Comparison of ENCODE assay signal across 8 cellular contexts in genomic region chr3:13879102-13879945, GRCh38. TPM values are rescaled to one million over a fixed set of nuclear protein-coding genes. Genes with fewer than 3 reads are reported as not detected.
DNase-seq lines count a peak whose midpoint lies in the region; ATAC-seq and TF ChIP-seq lines count a peak whose summit lies in the region.

No MANE protein-coding gene starts in this region.

- peak; percentile 42 for DNase-seq in stimulated activated CD4-positive, alpha-beta T cell treated with anti-CD3 and anti-CD28 coated beads, Interleukin-12 subunit alpha, Interleukin-12 subunit beta, amount 100 ng/mL, for 4 hours
- no peak for DNase-seq in stimulated activated CD4-positive, alpha-beta T cell treated with anti-CD3 and anti-CD28 coated beads, Interleukin-1b, Interleukin-23, amount 100 ng/mL, for 48 hours
- DNase-seq in chondrocyte (ENCODE audit: low spot score) (peak; percentile 92), DMS153 (lab: John Stamatoyannopoulos, UW) (no peak), NCI-H1105 treated with DMSO at 0.1 percent for 48 hours (lab: John Stamatoyannopoulos, UW) (no peak), NCI-H82 treated with DMSO at 0.1 percent for 48 hours (lab: John Stamatoyannopoulos, UW; ENCODE audit: unreplicated experiment) (no peak)

- H3K27ac Mint-ChIP-seq in chondrocyte (ENCODE audit: unreplicated experiment) = no peak overlapping the region

- H3K4me3 ChIP-seq in mononuclear cell (ENCODE audit: low read length) = peak overlapping the region; percentile 35

- H3K9me3 Mint-ChIP-seq in chondrocyte (ENCODE audit: low read depth) = no peaks in the 10 kb centered on the region

- peaks cover 74% of the 10 kb centered on the region for H3K27me3 Mint-ChIP-seq in chondrocyte (ENCODE audit: low read depth)

- peaks cover 23% of the 10 kb centered on the region for H3K4me1 ChIP-seq in mononuclear cell (ENCODE audit: insufficient read depth, low read length)

- TF ChIP-seq CTCF in chondrocyte (IDR thresholded peaks at IDR 0.05) = no peak

- H3K36me3 Mint-ChIP-seq in chondrocyte (ENCODE audit: low read depth) = peaks cover 5% of the 10 kb centered on the region

- H3K4me1 Mint-ChIP-seq in chondrocyte (ENCODE audit: low read depth) = peaks cover 9% of the 10 kb centered on the region

- no peak for ATAC-seq in GM18861 (IDR thresholded peaks at IDR 0.05; ENCODE audit: unreplicated experiment)

- H3K9me3 ChIP-seq in mononuclear cell (ENCODE audit: low read depth, low read length) = no peaks in the 10 kb centered on the region

- peaks cover 58% of the 10 kb centered on the region for H3K27me3 ChIP-seq in mononuclear cell (ENCODE audit: insufficient read depth, low read length)

- H3K4me3 Mint-ChIP-seq in chondrocyte (ENCODE audit: unreplicated experiment) = peak overlapping the region; percentile 14

RNA-seq across cellular contexts. Expression of gene WNT7A, which starts 0.5 kb away (rescaled TPM):
- total RNA-seq in chondrocyte (not detected in 3 replicates), mononuclear cell (4.8 TPM)

Comparison
In these comparisons a context has a peak if more than half of its experiments do, and no peak if none do; other contexts are left out.
1. DNase-seq: peak in stimulated activated CD4-positive, alpha-beta T cell treated with anti-CD3 and anti-CD28 coated beads, Interleukin-12 subunit alpha, Interleukin-12 subunit beta, amount 100 ng/mL, for 4 hours (single experiment) and chondrocyte (single experiment); none in stimulated activated CD4-positive, alpha-beta T cell treated with anti-CD3 and anti-CD28 coated beads, Interleukin-1b, Interleukin-23, amount 100 ng/mL, for 48 hours (single experiment), DMS153 (single experiment), NCI-H1105 treated with DMSO at 0.1 percent for 48 hours (single experiment) and NCI-H82 treated with DMSO at 0.1 percent for 48 hours (single experiment).